8 cellular contexts compared by ENCODE assay signal in the genomic region with DNA sequence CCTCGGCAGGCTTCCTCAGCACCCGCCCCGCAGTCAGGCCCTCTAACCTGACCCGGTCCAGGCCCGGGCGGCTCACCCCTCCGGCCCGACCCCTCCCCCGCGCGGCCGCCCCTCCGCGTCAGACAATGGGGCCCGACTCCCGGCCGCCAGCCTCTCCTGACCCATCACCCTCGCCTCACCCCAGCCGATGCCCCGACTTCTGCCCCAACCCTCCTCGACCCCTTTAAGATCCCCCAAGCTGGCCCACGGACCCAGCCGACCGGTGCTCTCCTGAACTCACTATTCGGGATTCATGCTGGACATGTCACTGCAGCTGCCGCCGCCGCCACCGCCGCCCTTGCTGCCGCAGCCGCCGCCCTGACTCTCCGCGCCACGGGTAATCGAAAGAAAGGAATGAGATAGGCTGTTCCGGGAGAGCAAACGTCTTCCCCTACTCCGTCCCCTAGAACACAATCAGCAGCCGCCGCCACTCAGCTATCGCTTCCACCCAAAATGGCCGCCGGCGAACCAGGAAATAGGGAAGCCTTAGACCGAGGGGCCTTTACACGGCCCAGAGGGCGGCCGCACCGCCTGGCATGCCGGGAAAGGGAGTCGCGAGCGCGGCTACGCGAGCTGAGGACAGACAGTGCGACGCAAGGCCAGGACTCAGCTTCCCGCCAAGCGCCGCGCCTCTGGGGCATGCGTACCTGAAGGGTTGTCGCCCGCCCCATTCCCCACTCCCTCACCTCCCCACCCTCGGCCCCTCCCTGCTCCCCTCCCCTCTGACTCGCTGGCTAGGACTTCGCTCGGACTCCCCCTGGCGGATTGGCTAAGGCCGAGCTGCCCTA.
DNase-seq lines count a peak whose midpoint lies in the region; ATAC-seq lines count a peak whose summit lies in the region.

RAB1A (minus strand) TSS at position 494 of the 827 bp plus-strand sequence; CDS start at position 303, 191 bp downstream.

- DNase-seq in Ammon's horn (ENCODE audit: low spot score) = peak; percentile 100
- peak; percentile 97 for DNase-seq in NCI-H446 treated with DMSO at 0.1 percent for 48 hours (lab: John Stamatoyannopoulos, UW)
- DNase-seq in cerebellar cortex (ENCODE audit: low spot score) = peak; percentile 99
- DNase-seq in islet precursor cell = peak; percentile 100
- DNase-seq in stimulated activated CD4-positive, alpha-beta T cell treated with anti-CD3 and anti-CD28 coated beads, Interleukin-12 subunit alpha, Interleukin-12 subunit beta, amount 100 ng/mL, for 48 hours (ENCODE audit: low read depth in 2 of 3, low spot score in 1 of 3) = peak; percentile 97 to 99 (median 99)

- ATAC-seq in GM19043 (IDR thresholded peaks at IDR 0.05; ENCODE audit: low read depth, unreplicated experiment) = peak; percentile 96
- ATAC-seq in HG03378 (IDR thresholded peaks at IDR 0.05; ENCODE audit: unreplicated experiment) = peak; percentile 94
- peak; percentile 97 to 99 for ATAC-seq in activated CD4-positive, CD25-positive, alpha-beta regulatory T cell treated with anti-CD3 and anti-CD28 coated beads, Interleukin-2, amount 50 U/mL, for 24 hours

Comparison
In these comparisons a context has a peak if more than half of its experiments do, and no peak if none do; other contexts are left out.
1. Peak in every context shown above with its lines: DNase-seq and ATAC-seq.